Comparison of ENCODE assay signal across 1 cellular context in genomic region chr3:152295344-152295743, GRCh38.
TF ChIP-seq lines count a peak whose summit lies in the region.

No MANE protein-coding gene starts in this region.

TF ChIP-seq in endothelial cell of umbilical vein, 7 proteins besides CTCF, POLR2A, EP300 and RAD21:
- TF ChIP-seq EZH2 (IDR thresholded peaks at IDR 0.05; ENCODE audit: borderline replicate concordance, low read depth, low read length, severe bottlenecking): no peak
- no peak for TF ChIP-seq GATA2 (IDR thresholded peaks at IDR 0.05; ENCODE audit: insufficient read depth, insufficient read length, low read depth, low read length)
- TF ChIP-seq MYC (IDR thresholded peaks at IDR 0.05; ENCODE audit: low read depth, low read length): no peak
- TF ChIP-seq, protein P1, sequence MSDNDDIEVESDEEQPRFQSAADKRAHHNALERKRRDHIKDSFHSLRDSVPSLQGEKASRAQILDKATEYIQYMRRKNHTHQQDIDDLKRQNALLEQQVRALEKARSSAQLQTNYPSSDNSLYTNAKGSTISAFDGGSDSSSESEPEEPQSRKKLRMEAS (IDR thresholded peaks at IDR 0.05; ENCODE audit: insufficient read depth, insufficient read length): no peak
- TF ChIP-seq POLR2AphosphoS5 (IDR thresholded peaks at IDR 0.05; ENCODE audit: insufficient read depth, low read depth, low read length): no peak
- no peak for TF ChIP-seq JUN (IDR thresholded peaks at IDR 0.05; ENCODE audit: borderline replicate concordance, insufficient read depth, insufficient read length, low read depth)
- TF ChIP-seq FOS (IDR thresholded peaks at IDR 0.05; ENCODE audit: borderline replicate concordance, insufficient read depth, low read length): no peak
